In genomic region chr9:18829858-18830257, GRCh38 we compare ENCODE assay signal across 21 cellular contexts.
DNase-seq lines count a peak whose midpoint lies in the region; ATAC-seq and TF ChIP-seq lines count a peak whose summit lies in the region.
"Had no signal": no experiment of that assay in that cellular context is flagged by ENCODE, and none has a peak within 500 bp of the region (broad histone marks: within the 10 kb centered on the region; RNA-seq: fewer than 3 reads in every experiment).

No MANE protein-coding gene starts in this region.

- TF ChIP-seq CTCF in astrocyte of the spinal cord (IDR thresholded peaks at IDR 0.05; ENCODE audit: low read depth, low read length), result no peak

- DNase-seq in DMS53 (lab: John Stamatoyannopoulos, UW) (peak; percentile 6), DMS53 treated with DMSO at 0.1 percent for 48 hours (lab: John Stamatoyannopoulos, UW; ENCODE audit: unreplicated experiment) (no peak), M059J (ENCODE audit: low read depth) (peak; percentile 27), astrocyte of the spinal cord (ENCODE audit: low read depth, low spot score) (peak; percentile 78), myocyte (ENCODE audit: low read depth) (peak; percentile 24), NCI-H1694 (lab: John Stamatoyannopoulos, UW) (no peak), KG1 (lab: John Stamatoyannopoulos, UW) (no peak)
- DNase-seq: activated T-cell treated with anti-CD3 and anti-CD28 coated beads, Interleukin-2, amount 50 U/mL, for 48 hours; brain microvascular endothelial cell; colonic mucosa; foreskin melanocyte; KBM-7; kidney; small intestine; stimulated activated CD4-positive, alpha-beta T cell treated with anti-CD3 and anti-CD28 coated beads, Interleukin-4, amount 100 ng/mL, for 24 hours; T1000; upper lobe of right lung had no signal

- H3K4me3 ChIP-seq in astrocyte of the spinal cord (ENCODE audit: low read depth, low read length), result no peak overlapping the region
- H3K4me3 ChIP-seq: colonic mucosa, prostate gland, upper lobe of right lung had no signal

- no peak for ATAC-seq in HG03565 (IDR thresholded peaks at IDR 0.05; ENCODE audit: unreplicated experiment)
- ATAC-seq: activated CD4-positive, CD25-positive, alpha-beta regulatory T cell treated with anti-CD3 and anti-CD28 coated beads, Interleukin-2, amount 50 U/mL, for 24 hours; HCT116; upper lobe of right lung had no signal

- in situ Hi-C loops in astrocyte of the spinal cord (cut with HindIII; ENCODE audit: low sequenced_read_pairs), result no loop called here

Comparison
In these comparisons a context has a peak if more than half of its experiments do, and no peak if none do; other contexts are left out.
1. DNase-seq: peak in DMS53 (single experiment), M059J (single experiment), astrocyte of the spinal cord (single experiment) and myocyte (single experiment); none in DMS53 treated with DMSO at 0.1 percent for 48 hours (single experiment), NCI-H1694 (single experiment) and KG1 (single experiment).